24 cellular contexts compared by ENCODE assay signal in genomic region chr1:85208488-85208887, GRCh38. TPM values are rescaled to one million over a fixed set of nuclear protein-coding genes. Genes with fewer than 3 reads are reported as not detected.
DNase-seq lines count a peak whose midpoint lies in the region; ATAC-seq, FAIRE-seq and TF ChIP-seq lines count a peak whose summit lies in the region.
"Had no signal": no experiment of that assay in that cellular context is flagged by ENCODE, and none has a peak within 500 bp of the region (broad histone marks: within the 10 kb centered on the region; RNA-seq: fewer than 3 reads in every experiment).

No MANE protein-coding gene starts in this region.

- H3K56ac ChIP-seq in H9 (ENCODE audit: insufficient read length, low read depth, low read length) = no peak overlapping the region

- H3K9ac ChIP-seq in H9 (ENCODE audit: extremely low read depth, insufficient read length, low read length) = no peak overlapping the region
- no peak overlapping the region; a peak in 1 of 4 replicates for H3K9ac ChIP-seq in K562 (ENCODE audit: insufficient read depth in 1 of 2, low read depth in 2 of 2, low read length in 2 of 2)
- H3K9ac ChIP-seq: BLaER1 treated with 17β-estradiol and CSF1 and Interleukin-3, amounts not matched to agents 10 nM and 100 nM had no signal

- H3T11ph ChIP-seq in H9 (ENCODE audit: low read length) = no peak overlapping the region

- no peak for TF ChIP-seq EP300 in K562 (IDR thresholded peaks at IDR 0.05; ENCODE audit: low read length)

- H2AFZ ChIP-seq in H9 (ENCODE audit: low read length) (no peak overlapping the region), K562 (ENCODE audit: low read depth, low read length) (no peak overlapping the region)

- H3K27me3 ChIP-seq in H9 (ENCODE audit: insufficient read depth, low read length) = no peaks in the 10 kb centered on the region
- no peaks in the 10 kb centered on the region for H3K27me3 ChIP-seq in Panc1 (ENCODE audit: control insufficient read depth, insufficient read depth, low read length)
- no peaks in the 10 kb centered on the region; a peak in 1 of 5 replicates for H3K27me3 ChIP-seq in K562 (ENCODE audit: control insufficient read depth in 2 of 2, insufficient read depth in 2 of 2, low read length in 2 of 2)

- no peak overlapping the region for H2AK5ac ChIP-seq in H9 (ENCODE audit: insufficient read length, low read length)

- TF ChIP-seq CTCF in H9 (conservative IDR thresholded peaks at IDR 0.05) (no peak), Panc1 (IDR thresholded peaks at IDR 0.05) (no peak), K562 (IDR thresholded peaks at IDR 0.05 in 2 of 3, conservative IDR thresholded peaks at IDR 0.05 in 1 of 3; ENCODE audit: insufficient read depth in 2 of 3, low read depth in 1 of 3, low read length in 3 of 3) (no peak)

- H3K4me1 Mint-ChIP-seq in activated naive CD4-positive, alpha-beta T cell treated with anti-CD3 and anti-CD28 coated beads, Interleukin-2, amount 50 U/mL, for 24 hours = no peaks in the 10 kb centered on the region
- peaks cover 18 to 19% of the 10 kb centered on the region in 2 experiments for H3K4me1 Mint-ChIP-seq in H9
- H3K4me1 Mint-ChIP-seq: B cell had no signal

- H2BK120ac ChIP-seq in H9 (ENCODE audit: low read depth, low read length, poor library complexity, severe bottlenecking) = no peak overlapping the region

- no peak overlapping the region for H4K8ac ChIP-seq in H9 (replicated peaks; ENCODE audit: insufficient read length, low read depth, low read length)

- H4K20me1 ChIP-seq in H9 (ENCODE audit: control insufficient read depth, insufficient read depth, insufficient read length) (no peaks in the 10 kb centered on the region), K562 (replicated peaks; ENCODE audit: control insufficient read depth, insufficient read depth, low read length) (no peaks in the 10 kb centered on the region)
- H4K20me1 ChIP-seq: BLaER1 treated with 17β-estradiol and CSF1 and Interleukin-3, amounts not matched to agents 10 nM and 100 nM had no signal

- TF ChIP-seq RAD21 in K562 (CRISPR knock-in tag; conservative IDR thresholded peaks at IDR 0.05 in 1 of 2, IDR thresholded peaks at IDR 0.05 in 1 of 2) = no peak

- H3K27me3 Mint-ChIP-seq in activated naive CD4-positive, alpha-beta T cell treated with anti-CD3 and anti-CD28 coated beads, Interleukin-2, amount 50 U/mL, for 24 hours = peaks cover 7% of the 10 kb centered on the region
- H3K27me3 Mint-ChIP-seq in H9 (ENCODE audit: low read depth) = no peaks in the 10 kb centered on the region; the same call in 1 of the 2 replicates

- H3K4me1 ChIP-seq in H9 (ENCODE audit: insufficient read depth, low read length) (no peaks in the 10 kb centered on the region; the same call in 1 of the 2 replicates), Panc1 (ENCODE audit: control insufficient read depth, insufficient read depth, low read length) (peaks cover 19% of the 10 kb centered on the region; the same call in 1 of the 2 replicates), K562 (replicated peaks in 1 of 2; ENCODE audit: control insufficient read depth in 2 of 2, insufficient read depth in 2 of 2, low read length in 2 of 2) (no peaks in the 10 kb centered on the region)
- H3K4me1 ChIP-seq: A549; BLaER1 treated with 17β-estradiol and CSF1 and Interleukin-3, amounts not matched to agents 10 nM and 100 nM had no signal

- H3K9me3 ChIP-seq in H9 (ENCODE audit: control insufficient read depth, low read depth, low read length) = no peaks in the 10 kb centered on the region
- H3K9me3 ChIP-seq in Panc1 (ENCODE audit: control insufficient read depth, insufficient read depth, low read depth, low read length) = no peaks in the 10 kb centered on the region
- H3K9me3 ChIP-seq in K562 (replicated peaks; ENCODE audit: control insufficient read depth, insufficient read depth, low read depth, low read length) = no peaks in the 10 kb centered on the region
- H3K9me3 ChIP-seq: A549; BLaER1 treated with 17β-estradiol and CSF1 and Interleukin-3, amounts not matched to agents 10 nM and 100 nM; Caco-2 had no signal

- FAIRE-seq in K562 (lab: Jason Lieb, UNC) = no peak
- FAIRE-seq: A549, D721Med, G401.6, GM12891, GM19239 had no signal

- no peaks in the 10 kb centered on the region for H3K23me2 ChIP-seq in H9 (ENCODE audit: insufficient read length, low read depth, low read length, poor library complexity, severe bottlenecking)

- no peaks in the 10 kb centered on the region for H3K79me1 ChIP-seq in H9 (ENCODE audit: insufficient read depth, low read depth, low read length, poor library complexity, severe bottlenecking)

- no peak for DNase-seq in activated naive CD4-positive, alpha-beta T cell (lab: John Stamatoyannopoulos, UW)
- no peak for DNase-seq in H9
- no peak for DNase-seq in Panc1 (ENCODE audit: low read depth, low spot score)
- DNase-seq in K562 (ENCODE audit: extremely low read depth in 1 of 4, low spot score in 3 of 4) = no peak
- DNase-seq in NCI-H446 treated with DMSO at 0.1 percent for 48 hours (lab: John Stamatoyannopoulos, UW) = no peak
- DNase-seq: AML-193; Caco-2; Calu3; CD4-positive, alpha-beta T cell; CD8-positive, alpha-beta T cell; DMS79 treated with DMSO at 0.1 percent for 48 hours; GF-D8 had no signal

- H3K27ac ChIP-seq in H9 (ENCODE audit: insufficient read length, low read depth, low read length) = no peak overlapping the region
- H3K27ac ChIP-seq in Panc1 (ENCODE audit: low read length) = peak overlapping the region; percentile 10; the same call in 1 of the 2 replicates
- H3K27ac ChIP-seq in K562 (ENCODE audit: extremely low read depth, low read depth, low read length) = no peak overlapping the region
- H3K27ac ChIP-seq: 22Rv1; A549; BLaER1 treated with 17β-estradiol and CSF1 and Interleukin-3, amounts not matched to agents 10 nM and 100 nM; C4-2B had no signal

- no peak for TF ChIP-seq POLR2A in K562 (conservative IDR thresholded peaks at IDR 0.05)

- POLR2A ChIA-PET in Panc1 (lab: Charles Lee) = no interaction called here
- POLR2A ChIA-PET in K562 (lab: Yijun Ruan, JAX) = interaction anchor here (1.5 kb wide), 1 partner anchor 8 kb away, joined by 3 read pairs; no protein-coding TSS in a partner anchor

- intact Hi-C loops in Panc1 (cut with micrococcal nuclease; ENCODE audit: unreplicated experiment) = no loop called here
- intact Hi-C loops in K562 (cut with micrococcal nuclease) = no loop called here

- BruUV-seq in Panc1 (replicated peaks; lab: Mats Ljungman, UMichigan) (no TSS peak), K562 (replicated peaks; lab: Mats Ljungman, UMichigan) (no TSS peak)

- no peaks in the 10 kb centered on the region for H3K36me3 Mint-ChIP-seq in activated naive CD4-positive, alpha-beta T cell treated with anti-CD3 and anti-CD28 coated beads, Interleukin-2, amount 50 U/mL, for 24 hours
- H3K36me3 Mint-ChIP-seq in H9 (ENCODE audit: insufficient read depth in 1 of 3, low read depth in 3 of 3) = no peaks in the 10 kb centered on the region
- H3K36me3 Mint-ChIP-seq: CD8-positive, alpha-beta T cell had no signal

- no peak overlapping the region for H3K14ac ChIP-seq in H9 (ENCODE audit: insufficient read depth, low read length)

- no CpG with 5 or more reads among the region's 2 CpGs for WGBS in H9 (ENCODE audit: extremely low coverage, insufficient read length, low lambda C conversion rate)
- WGBS in K562 (ENCODE audit: insufficient coverage, low coverage, missing lambda C conversion rate) = 0% methylated on average over 2 of the region's 2 CpGs

- H3K9me3 Mint-ChIP-seq in activated naive CD4-positive, alpha-beta T cell treated with anti-CD3 and anti-CD28 coated beads, Interleukin-2, amount 50 U/mL, for 24 hours = no peaks in the 10 kb centered on the region
- no peaks in the 10 kb centered on the region for H3K9me3 Mint-ChIP-seq in H9
- H3K9me3 Mint-ChIP-seq: CD4-positive, alpha-beta T cell; CD8-positive, alpha-beta T cell had no signal

- H3K36me3 ChIP-seq in Panc1 (ENCODE audit: control insufficient read depth, insufficient read depth, low read length) = no peaks in the 10 kb centered on the region
- H3K36me3 ChIP-seq in K562 (ENCODE audit: control insufficient read depth, insufficient read depth, low read length) = no peaks in the 10 kb centered on the region
- H3K36me3 ChIP-seq: BLaER1 treated with 17β-estradiol and CSF1 and Interleukin-3, amounts not matched to agents 10 nM and 100 nM had no signal

- H2BK15ac ChIP-seq in H9 (ENCODE audit: low read depth, low read length) = no peak overlapping the region

- H2BK20ac ChIP-seq in H9 (ENCODE audit: low read depth, low read length, poor library complexity, severe bottlenecking) = no peak overlapping the region

- no peak overlapping the region for H2BK12ac ChIP-seq in H9 (ENCODE audit: insufficient read length, low read depth, low read length)

- H4K5ac ChIP-seq in H9 (ENCODE audit: insufficient read length, low read depth, low read length) = no peak overlapping the region

- peak overlapping the region; percentile 65 for H3K18ac ChIP-seq in H9 (ENCODE audit: insufficient read length, low read depth, low read length)

- H3K4me3 ChIP-seq in Panc1 (ENCODE audit: low read depth in 2 of 2, low read length in 2 of 2) = no peak overlapping the region
- no peak overlapping the region for H3K4me3 ChIP-seq in K562
- H3K4me3 ChIP-seq: A549; BLaER1 treated with 17β-estradiol and CSF1 and Interleukin-3, amounts not matched to agents 10 nM and 100 nM had no signal

- H3K4me2 ChIP-seq in H9 (ENCODE audit: insufficient read depth, insufficient read length, low read length) (no peak overlapping the region), K562 (ENCODE audit: insufficient read depth, low read length) (no peak overlapping the region)
- H3K4me2 ChIP-seq: A549; BLaER1 treated with 17β-estradiol and CSF1 and Interleukin-3, amounts not matched to agents 10 nM and 100 nM had no signal

- H3K4me3 Mint-ChIP-seq in activated naive CD4-positive, alpha-beta T cell treated with anti-CD3 and anti-CD28 coated beads, Interleukin-2, amount 50 U/mL, for 24 hours = no peak overlapping the region
- no peak overlapping the region for H3K4me3 Mint-ChIP-seq in H9
- H3K4me3 Mint-ChIP-seq: B cell; CD4-positive, alpha-beta T cell; CD8-positive, alpha-beta T cell had no signal

- CTCF ChIA-PET in Panc1 (lab: Charles Lee) (no interaction called here), K562 (lab: Yijun Ruan, JAX; ENCODE audit: low intra/inter-chr PET ratio) (no interaction called here)

- in situ Hi-C loops in Panc1 (cut with HindIII; ENCODE audit: low pct_unique_long_range_greater_than_20kb, low sequenced_read_pairs) = no loop called here
- in situ Hi-C loops in K562 (cut with MboI) = no loop called here

- H3K4ac ChIP-seq in H9 (ENCODE audit: low read depth, low read length) = no peak overlapping the region

- H3K79me2 ChIP-seq in H9 (ENCODE audit: insufficient read depth, low read length) (no peaks in the 10 kb centered on the region), K562 (ENCODE audit: control insufficient read depth, insufficient read depth, low read length) (no peaks in the 10 kb centered on the region)

- H3K23ac ChIP-seq in H9 (ENCODE audit: insufficient read length, low read depth, low read length) = no peak overlapping the region

- H3K27ac Mint-ChIP-seq in activated naive CD4-positive, alpha-beta T cell treated with anti-CD3 and anti-CD28 coated beads, Interleukin-2, amount 50 U/mL, for 24 hours = peak overlapping the region; percentile 26
- peak overlapping the region in 1 of 3 experiments; percentile 22; a peak in 1 of 7 replicates for H3K27ac Mint-ChIP-seq in H9
- H3K27ac Mint-ChIP-seq: B cell; CD4-positive, alpha-beta T cell; CD8-positive, alpha-beta T cell had no signal

- no peaks in the 10 kb centered on the region for H3K9me1 ChIP-seq in K562 (ENCODE audit: control insufficient read depth, insufficient read depth, low read length)

- H2BK5ac ChIP-seq in H9 (ENCODE audit: insufficient read length, low read length) = peak overlapping the region; percentile 60

- ATAC-seq in Panc1 (no peak), K562 (no peak), HG03520 (IDR thresholded peaks at IDR 0.05; ENCODE audit: unreplicated experiment) (no peak), HG03565 (IDR thresholded peaks at IDR 0.05; ENCODE audit: unreplicated experiment) (no peak)
- ATAC-seq: A549; CD8-positive, alpha-beta T cell had no signal

- no peak overlapping the region for H4K91ac ChIP-seq in H9 (ENCODE audit: insufficient read length, low read depth, low read length)

RNA-seq across cellular contexts. Expression of gene SYDE2, which starts 7.7 kb away (rescaled TPM):
- 12.1 and 12.4 TPM in 2 replicates for total RNA-seq in H9 (2021)
- 18.2 TPM for total RNA-seq in Panc1 (2021; ENCODE audit: unreplicated experiment)
- 2.9 TPM for polyA plus RNA-seq in Panc1 (2012; ENCODE audit: insufficient read length)
- total RNA-seq in K562 (2011; cell fraction: chromatin; rRNA removed; ENCODE audit: low replicate concordance) = 9.4 and 28.8 TPM in 2 replicates
- 6.0 and 9.7 TPM in 2 replicates for total RNA-seq in K562 (2011; cell fraction: nucleolus; rRNA removed)
- total RNA-seq in K562 (2011; cell fraction: nucleoplasm; rRNA removed) = 10.6 and 11.6 TPM in 2 replicates
- 4.5 and 5.8 TPM in 2 replicates for total RNA-seq in K562 (2014; rRNA removed)
- 8.6 and 8.7 TPM in 2 replicates for total RNA-seq in K562 (2014; rRNA removed; fragmentation: Illumina TruSeq; extraction: Trizol)
- total RNA-seq in K562 (2015; rRNA removed; fragmentation: Illumina TruSeq; extraction: Trizol) = 7.8 and 8.3 TPM in 2 replicates
- 6.0 and 6.4 TPM in 2 replicates for total RNA-seq in K562 (2021)
- 4.9 and 5.5 TPM in 2 replicates for polyA plus RNA-seq in K562 (2011; rRNA removed)
- 1.4 and 2.3 TPM in 2 replicates for polyA plus RNA-seq in K562 (2011; cell fraction: cytosol; rRNA removed)
- polyA plus RNA-seq in K562 (2011; cell fraction: nucleus; rRNA removed) = 3.5 and 4.2 TPM in 2 replicates
- polyA plus RNA-seq in K562 (2012) = 2.0 and 2.1 TPM in 2 replicates
- 3.3 and 3.9 TPM in 2 replicates for polyA plus RNA-seq in K562 (2014; fragmentation: Illumina TruSeq; extraction: Trizol)
- under 1 TPM; 0.39 to 0.77 TPM for polyA plus RNA-seq in K562 (2014; fragmentation: Nextera tagmentation; extraction: Ambion mirVana)
- 2.3 and 2.6 TPM in 2 replicates for polyA plus RNA-seq in K562 (2014; rRNA removed)
- 22.0 and 27.4 TPM in 2 replicates for polyA minus RNA-seq in K562 (2011; rRNA and poly(A)+ RNA removed)
- 7.5 and 8.6 TPM in 2 replicates for polyA minus RNA-seq in K562 (2011; cell fraction: cytosol; rRNA and poly(A)+ RNA removed)
- polyA minus RNA-seq in K562 (2011; cell fraction: nucleus; rRNA and poly(A)+ RNA removed) = 10.0 and 19.5 TPM in 2 replicates

RNA-seq across cellular contexts. Expression of gene C1orf52, which starts 51.0 kb away (rescaled TPM):
- total RNA-seq in H9 (2021) (45.1 and 48.2 TPM in 2 replicates), Panc1 (2021; ENCODE audit: unreplicated experiment) (51.6 TPM), K562 (2014; rRNA removed) (36.1 and 58.6 TPM in 2 replicates), K562 (2014; rRNA removed; fragmentation: Illumina TruSeq; extraction: Trizol) (30.1 and 31.6 TPM in 2 replicates), K562 (2015; rRNA removed; fragmentation: Illumina TruSeq; extraction: Trizol) (33.2 and 34.7 TPM in 2 replicates), K562 (2021) (33.0 and 34.8 TPM in 2 replicates)
- 44.0 TPM for polyA plus RNA-seq in Panc1 (2012; ENCODE audit: insufficient read length)
- 24.3 and 26.2 TPM in 2 replicates for total RNA-seq in K562 (2011; cell fraction: chromatin; rRNA removed; ENCODE audit: low replicate concordance)
- total RNA-seq in K562 (2011; cell fraction: nucleolus; rRNA removed) = 10.3 and 16.3 TPM in 2 replicates
- 15.6 and 17.2 TPM in 2 replicates for total RNA-seq in K562 (2011; cell fraction: nucleoplasm; rRNA removed)
- polyA plus RNA-seq in K562 (2011; rRNA removed) (36.0 and 38.5 TPM in 2 replicates), K562 (2014; fragmentation: Illumina TruSeq; extraction: Trizol) (24.7 and 38.7 TPM in 2 replicates), K562 (2014; fragmentation: Nextera tagmentation; extraction: Ambion mirVana) (10 to 100 TPM; 17.0 to 22.5 TPM), K562 (2014; rRNA removed) (33.5 and 41.7 TPM in 2 replicates)
- polyA plus RNA-seq in K562 (2011; cell fraction: cytosol; rRNA removed) = 22.8 and 39.6 TPM in 2 replicates
- 40.2 and 52.5 TPM in 2 replicates for polyA plus RNA-seq in K562 (2011; cell fraction: nucleus; rRNA removed)
- polyA plus RNA-seq in K562 (2012) = 32.5 and 34.3 TPM in 2 replicates
- 12.1 and 14.3 TPM in 2 replicates for polyA minus RNA-seq in K562 (2011; rRNA and poly(A)+ RNA removed)
- 19.7 and 21.9 TPM in 2 replicates for polyA minus RNA-seq in K562 (2011; cell fraction: cytosol; rRNA and poly(A)+ RNA removed)
- polyA minus RNA-seq in K562 (2011; cell fraction: nucleus; rRNA and poly(A)+ RNA removed) = 13.2 and 14.4 TPM in 2 replicates
